Comparison of ENCODE assay signal across 33 cellular contexts in the genomic region with DNA sequence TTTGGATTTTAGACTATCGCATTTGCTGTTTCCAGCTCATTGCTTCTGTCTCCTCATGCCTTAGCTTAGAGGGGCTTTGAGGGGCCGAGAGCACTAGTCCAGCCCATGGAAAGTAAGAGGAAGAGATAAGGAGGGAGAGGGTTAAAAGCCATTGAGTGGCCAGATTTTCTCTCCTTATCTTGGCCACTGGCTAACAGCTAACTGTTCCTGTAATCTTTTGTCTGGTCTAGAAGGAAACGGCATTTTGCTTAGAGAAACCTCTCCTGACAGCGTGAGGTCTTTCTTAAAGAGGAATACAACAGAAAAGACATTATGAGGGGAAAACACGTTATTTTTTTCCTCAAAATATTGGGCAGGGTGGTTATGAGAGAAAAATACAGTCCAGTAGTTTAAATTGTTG. TPM values are rescaled to one million over a fixed set of nuclear protein-coding genes. Genes with fewer than 3 reads are reported as not detected.
"Had no signal": no experiment of that assay in that cellular context is flagged by ENCODE, and none has a peak within 500 bp of the region (broad histone marks: within the 10 kb centered on the region; RNA-seq: fewer than 3 reads in every experiment).

No MANE protein-coding gene starts in this region.

- H3K4me2 ChIP-seq: smooth muscle cell had no signal

- DNase-seq: islet precursor cell; left ventricle myocardium inferior; midbrain; mucosa of descending colon; naive thymus-derived CD4-positive, alpha-beta T cell; ovary; right lobe of liver; stimulated activated CD4-positive, alpha-beta T cell treated with anti-CD3 and anti-CD28 coated beads, Interleukin-1b, Interleukin-23, amount 100 ng/mL, for 48 hours; stimulated activated CD4-positive, alpha-beta T cell treated with anti-CD3 and anti-CD28 coated beads, Interleukin-2, amount 100 ng/mL, for 48 hours; stimulated activated CD4-positive, alpha-beta T cell treated with anti-CD3 and anti-CD28 coated beads, Interleukin-4, amount 100 ng/mL, for 4 hours; stimulated activated CD8-positive, alpha-beta memory T cell treated with anti-CD3 and anti-CD28 coated beads, Interleukin-4, amount 100 ng/mL, for 48 hours; stimulated activated naive CD4-positive, alpha-beta T cell treated with Interleukin-2 at 50 U/mL for 16 hours; stimulated activated naive CD8-positive, alpha-beta T cell treated with anti-CD3 and anti-CD28 coated beads, Interleukin-15, amount 100 ng/mL, for 72 hours; substantia nigra; uterus had no signal

- H3K27ac Mint-ChIP-seq: naive thymus-derived CD4-positive, alpha-beta T cell; natural killer cell treated with Interleukin-12 subunit alpha and Interleukin-12 subunit beta and Interleukin-15 and Interleukin-18, amount 100 ng/mL, for 72 hours; progenitor cell of endocrine pancreas; stimulated activated memory B cell treated with anti-CD40 and anti-IgM and Interleukin-4, amounts not matched to agents 10 μg/mL and 1 μg/mL and 100 μg/mL, for 72 hours; stimulated activated naive CD8-positive, alpha-beta T cell treated with anti-CD3 and anti-CD28 coated beads, Interleukin-15, amount 100 ng/mL, for 72 hours; type B pancreatic cell had no signal

- H3K4me3 Mint-ChIP-seq: naive thymus-derived CD4-positive, alpha-beta T cell; natural killer cell treated with Interleukin-12 subunit alpha and Interleukin-12 subunit beta and Interleukin-15 and Interleukin-18, amount 100 ng/mL, for 72 hours; stimulated activated memory B cell treated with anti-CD40 and anti-IgM and Interleukin-4, amounts not matched to agents 10 μg/mL and 1 μg/mL and 100 μg/mL, for 72 hours; stimulated activated naive CD8-positive, alpha-beta T cell treated with anti-CD3 and anti-CD28 coated beads, Interleukin-15, amount 100 ng/mL, for 72 hours; type B pancreatic cell had no signal

- H3K4me3 ChIP-seq: left ventricle myocardium inferior, lung, mucosa of descending colon, ovary, right atrium auricular region, right lobe of liver, smooth muscle cell, tibial nerve, uterus had no signal

- H3K36me3 ChIP-seq: left ventricle myocardium inferior, ovary, right atrium auricular region, right lobe of liver, tibial nerve, uterus had no signal

- H3K27ac ChIP-seq: left ventricle myocardium inferior, ovary, right atrium auricular region, right lobe of liver, tibial nerve, uterus had no signal

- H3K4me1 ChIP-seq: left ventricle myocardium inferior, right atrium auricular region, right lobe of liver, tibial nerve, uterus had no signal

- H3K9me3 ChIP-seq: left ventricle myocardium inferior, mucosa of descending colon, ovary, right atrium auricular region, right lobe of liver, tibial nerve, uterus had no signal

- ATAC-seq: mucosa of descending colon; naive thymus-derived CD4-positive, alpha-beta T cell; natural killer cell treated with Interleukin-12 subunit alpha and Interleukin-12 subunit beta and Interleukin-15 and Interleukin-18, amount 100 ng/mL, for 72 hours; right lobe of liver; stimulated activated memory B cell treated with anti-CD40 and anti-IgM and Interleukin-4, amounts not matched to agents 10 μg/mL and 1 μg/mL and 100 μg/mL, for 72 hours; stimulated activated naive CD8-positive, alpha-beta T cell treated with anti-CD3 and anti-CD28 coated beads, Interleukin-15, amount 100 ng/mL, for 72 hours had no signal

- H3K27me3 Mint-ChIP-seq: stimulated activated memory B cell treated with anti-CD40 and anti-IgM and Interleukin-4, amounts not matched to agents 10 μg/mL and 1 μg/mL and 100 μg/mL, for 72 hours had no signal

- H3K36me3 Mint-ChIP-seq: natural killer cell treated with Interleukin-12 subunit alpha and Interleukin-12 subunit beta and Interleukin-15 and Interleukin-18, amount 100 ng/mL, for 72 hours; stimulated activated memory B cell treated with anti-CD40 and anti-IgM and Interleukin-4, amounts not matched to agents 10 μg/mL and 1 μg/mL and 100 μg/mL, for 72 hours; type B pancreatic cell had no signal

- H3K27me3 ChIP-seq: ovary, right atrium auricular region, right lobe of liver had no signal

- H3K9me3 Mint-ChIP-seq: naive thymus-derived CD4-positive, alpha-beta T cell; natural killer cell treated with Interleukin-12 subunit alpha and Interleukin-12 subunit beta and Interleukin-15 and Interleukin-18, amount 100 ng/mL, for 72 hours; stimulated activated memory B cell treated with anti-CD40 and anti-IgM and Interleukin-4, amounts not matched to agents 10 μg/mL and 1 μg/mL and 100 μg/mL, for 72 hours; stimulated activated naive CD8-positive, alpha-beta T cell treated with anti-CD3 and anti-CD28 coated beads, Interleukin-15, amount 100 ng/mL, for 72 hours; type B pancreatic cell had no signal

RNA-seq across cellular contexts. Expression of a gene that starts 7.9 kb away (rescaled TPM):
- total RNA-seq: kidney epithelial cell; left ventricle myocardium inferior; lower leg skin; lung; mesenteric fat pad; mucosa of descending colon; myocyte; naive thymus-derived CD4-positive, alpha-beta T cell; natural killer cell treated with Interleukin-12 subunit alpha and Interleukin-12 subunit beta and Interleukin-15 and Interleukin-18, amount 100 ng/mL, for 72 hours; omental fat pad; ovary; progenitor cell of endocrine pancreas; pulmonary artery endothelial cell; renal cortical epithelial cell; right atrium auricular region; right lobe of liver; skeletal muscle tissue; smooth muscle cell; temporal lobe; tibial nerve; ureter; uterus had no signal
- polyA plus RNA-seq: lung; naive thymus-derived CD4-positive, alpha-beta T cell; ovary; smooth muscle cell had no signal
